In genomic region chr15:27805261-27806220, GRCh38 we compare ENCODE assay signal across 28 cellular contexts.
"Had no signal": no experiment of that assay in that cellular context is flagged by ENCODE, and none has a peak within 500 bp of the region (broad histone marks: within the 10 kb centered on the region; RNA-seq: fewer than 3 reads in every experiment).

No MANE protein-coding gene starts in this region.

- H3K4me1 Mint-ChIP-seq: endodermal cell; naive thymus-derived CD8-positive, alpha-beta T cell; stimulated activated naive B cell treated with anti-CD40 and anti-IgM and Interleukin-4, amounts not matched to agents 10 μg/mL and 1 μg/mL and 100 μg/mL, for 72 hours had no signal

- H3K27me3 Mint-ChIP-seq: dendritic cell treated with granulocyte-macrophage colony-stimulating factor and Interleukin-4, amounts not matched to agents 40 ng/mL and 50 ng/mL, for 4 days; stimulated activated naive B cell treated with anti-CD40 and anti-IgM and Interleukin-4, amounts not matched to agents 10 μg/mL and 1 μg/mL and 100 μg/mL, for 72 hours; stimulated activated naive CD8-positive, alpha-beta T cell treated with anti-CD3 and anti-CD28 coated beads, Interleukin-15, Interleukin-2, amounts not matched to agents 100 ng/mL and 50 ng/mL, for 24 hours had no signal

- H3K36me3 Mint-ChIP-seq: naive thymus-derived CD8-positive, alpha-beta T cell; stimulated activated naive B cell treated with anti-CD40 and anti-IgM and Interleukin-4, amounts not matched to agents 10 μg/mL and 1 μg/mL and 100 μg/mL, for 72 hours had no signal

- H3K4me3 Mint-ChIP-seq: dendritic cell treated with granulocyte-macrophage colony-stimulating factor and Interleukin-4, amounts not matched to agents 40 ng/mL and 50 ng/mL, for 4 days; endodermal cell; naive thymus-derived CD8-positive, alpha-beta T cell; nephron progenitor cell; stimulated activated naive B cell treated with anti-CD40 and anti-IgM and Interleukin-4, amounts not matched to agents 10 μg/mL and 1 μg/mL and 100 μg/mL, for 72 hours; stimulated activated naive CD8-positive, alpha-beta T cell treated with anti-CD3 and anti-CD28 coated beads, Interleukin-15, Interleukin-2, amounts not matched to agents 100 ng/mL and 50 ng/mL, for 24 hours had no signal

- H3K4me1 ChIP-seq: colonic mucosa, foreskin keratinocyte, gastroesophageal sphincter, heart left ventricle, psoas muscle, right lobe of liver, transverse colon, vagina had no signal

- H3K27ac ChIP-seq: colonic mucosa, epithelial cell of prostate, foreskin keratinocyte, gastroesophageal sphincter, heart left ventricle, hepatocyte, ovary, psoas muscle, right lobe of liver, thoracic aorta, transverse colon, vagina had no signal

- FAIRE-seq: kidney had no signal

- H3K9me3 ChIP-seq: colonic mucosa, ovary, right lobe of liver, thoracic aorta, vagina had no signal

- ATAC-seq: esophagus mucosa; foreskin keratinocyte; gastroesophageal sphincter; heart left ventricle; left lobe of liver; naive thymus-derived CD8-positive, alpha-beta T cell; psoas muscle; stimulated activated naive B cell treated with anti-CD40 and anti-IgM and Interleukin-4, amounts not matched to agents 10 μg/mL and 1 μg/mL and 100 μg/mL, for 72 hours had no signal

- H3K27me3 ChIP-seq: colonic mucosa, foreskin keratinocyte, gastroesophageal sphincter, heart left ventricle, hepatocyte, ovary, right lobe of liver, transverse colon, vagina had no signal

- H3K27ac Mint-ChIP-seq: dendritic cell treated with granulocyte-macrophage colony-stimulating factor and Interleukin-4, amounts not matched to agents 40 ng/mL and 50 ng/mL, for 4 days; endodermal cell; naive thymus-derived CD8-positive, alpha-beta T cell; nephron progenitor cell; stimulated activated naive B cell treated with anti-CD40 and anti-IgM and Interleukin-4, amounts not matched to agents 10 μg/mL and 1 μg/mL and 100 μg/mL, for 72 hours; stimulated activated naive CD8-positive, alpha-beta T cell treated with anti-CD3 and anti-CD28 coated beads, Interleukin-15, Interleukin-2, amounts not matched to agents 100 ng/mL and 50 ng/mL, for 24 hours had no signal

- DNase-seq: colonic mucosa; effector CD8-positive, alpha-beta T cell; endodermal cell; foreskin keratinocyte; heart left ventricle; kidney; mesendoderm; midbrain; naive thymus-derived CD8-positive, alpha-beta T cell; nephron progenitor cell; occipital lobe; ovary; psoas muscle; right lobe of liver; stimulated activated CD4-positive, alpha-beta T cell treated with anti-CD3 and anti-CD28 coated beads, Interleukin-2, amount 100 ng/mL, for 24 hours; stimulated activated CD4-positive, alpha-beta T cell treated with anti-CD3 and anti-CD28 coated beads, Interleukin-4, amount 100 ng/mL, for 24 hours; stimulated activated naive B cell treated with anti-CD40 and anti-IgM and Interleukin-4, amounts not matched to agents 10 μg/mL and 1 μg/mL and 100 μg/mL, for 72 hours; transverse colon had no signal

- H3K36me3 ChIP-seq: colonic mucosa, gastroesophageal sphincter, heart left ventricle, ovary, right lobe of liver, thoracic aorta, transverse colon, vagina had no signal

- H3K4me3 ChIP-seq: colonic mucosa, gastroesophageal sphincter, heart left ventricle, hepatocyte, ovary, psoas muscle, right lobe of liver, smooth muscle cell, thoracic aorta, transverse colon, vagina had no signal

- H3K9me3 Mint-ChIP-seq: endodermal cell; stimulated activated naive CD8-positive, alpha-beta T cell treated with anti-CD3 and anti-CD28 coated beads, Interleukin-15, Interleukin-2, amounts not matched to agents 100 ng/mL and 50 ng/mL, for 24 hours had no signal
